Comparison of ENCODE assay signal across 1 cellular context in the genomic region with DNA sequence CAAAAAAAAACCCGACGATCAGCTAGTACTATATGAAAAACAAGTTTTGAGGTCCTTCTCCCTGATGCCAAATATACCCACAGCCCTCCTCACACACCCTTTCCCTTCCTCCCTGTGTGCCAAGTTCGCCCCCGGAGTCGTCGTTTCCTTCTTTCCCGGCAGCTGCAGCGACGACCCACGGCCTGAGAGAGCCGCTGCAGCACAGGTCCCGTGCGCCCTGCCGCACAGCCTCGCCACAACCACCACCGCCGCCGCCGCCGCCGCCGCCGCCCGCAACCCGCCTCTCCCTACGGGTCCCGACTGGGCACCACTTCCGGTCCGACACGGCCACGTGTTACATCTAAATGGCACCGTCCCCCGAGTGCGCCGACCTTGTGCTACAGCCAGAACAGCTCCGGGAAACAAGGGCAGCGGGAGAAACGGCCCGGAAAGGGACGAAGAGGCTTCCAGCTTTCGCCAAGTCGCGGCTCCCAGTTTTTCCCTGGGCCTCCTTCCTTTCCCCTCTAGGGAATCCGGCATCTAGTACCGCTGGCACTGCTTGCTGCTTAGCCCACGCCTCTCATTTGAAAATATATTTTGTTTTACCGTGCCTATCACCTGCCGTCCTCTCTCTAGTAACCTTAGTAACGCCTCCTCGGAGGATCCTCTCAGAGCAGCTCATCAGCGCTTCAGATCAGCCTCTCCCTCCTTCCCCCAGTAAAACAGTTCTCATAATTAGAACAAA.
TF ChIP-seq lines count a peak whose summit lies in the region.

A gene with protein sequence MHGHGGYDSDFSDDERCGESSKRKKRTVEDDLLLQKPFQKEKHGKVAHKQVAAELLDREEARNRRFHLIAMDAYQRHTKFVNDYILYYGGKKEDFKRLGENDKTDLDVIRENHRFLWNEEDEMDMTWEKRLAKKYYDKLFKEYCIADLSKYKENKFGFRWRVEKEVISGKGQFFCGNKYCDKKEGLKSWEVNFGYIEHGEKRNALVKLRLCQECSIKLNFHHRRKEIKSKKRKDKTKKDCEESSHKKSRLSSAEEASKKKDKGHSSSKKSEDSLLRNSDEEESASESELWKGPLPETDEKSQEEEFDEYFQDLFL (minus strand): TSS at position 315 of the 724 bp plus-strand sequence. CDS start 2,486 bp downstream, outside the sequence.

TF ChIP-seq in HepG2, 621 proteins besides CTCF, POLR2A, EP300 and RAD21 (continued from another document and continues in another):
- TF ChIP-seq, protein P1, sequence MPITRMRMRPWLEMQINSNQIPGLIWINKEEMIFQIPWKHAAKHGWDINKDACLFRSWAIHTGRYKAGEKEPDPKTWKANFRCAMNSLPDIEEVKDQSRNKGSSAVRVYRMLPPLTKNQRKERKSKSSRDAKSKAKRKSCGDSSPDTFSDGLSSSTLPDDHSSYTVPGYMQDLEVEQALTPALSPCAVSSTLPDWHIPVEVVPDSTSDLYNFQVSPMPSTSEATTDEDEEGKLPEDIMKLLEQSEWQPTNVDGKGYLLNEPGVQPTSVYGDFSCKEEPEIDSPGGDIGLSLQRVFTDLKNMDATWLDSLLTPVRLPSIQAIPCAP (CRISPR knock-in tag; IDR thresholded peaks at IDR 0.05; ENCODE audit: low read depth) = no peak
- TF ChIP-seq ZNF562 (CRISPR knock-in tag; IDR thresholded peaks at IDR 0.05; ENCODE audit: borderline replicate concordance) (no peak), PRMT3 (CRISPR knock-in tag; IDR thresholded peaks at IDR 0.05; ENCODE audit: borderline replicate concordance, low read depth) (no peak), MIER3 (CRISPR knock-in tag; IDR thresholded peaks at IDR 0.05; ENCODE audit: borderline replicate concordance) (peak; percentile 90; the same call in 1 of the 2 replicates), CBX1 (IDR thresholded peaks at IDR 0.05; ENCODE audit: low read depth) (peak; percentile 100), TAF1 (CRISPR knock-in tag; IDR thresholded peaks at IDR 0.05) (peak; percentile 83), KLF13 (CRISPR knock-in tag; IDR thresholded peaks at IDR 0.05) (no peak), ZNF253 (CRISPR knock-in tag; IDR thresholded peaks at IDR 0.05; ENCODE audit: borderline replicate concordance) (no peak), ZNF816 (CRISPR knock-in tag; IDR thresholded peaks at IDR 0.05; ENCODE audit: borderline replicate concordance) (peak; percentile 60; the same call in 1 of the 2 replicates), SRSF9 (IDR thresholded peaks at IDR 0.05; ENCODE audit: borderline replicate concordance, insufficient read depth, low read depth, low read length, poor library complexity, severe bottlenecking) (no peak), U2AF1 (optimal IDR thresholded peaks at IDR 0.05; ENCODE audit: low read depth, low read length) (peak; percentile 99), ZNF354B (CRISPR knock-in tag; IDR thresholded peaks at IDR 0.05) (no peak), REXO4 (CRISPR knock-in tag; IDR thresholded peaks at IDR 0.05; ENCODE audit: borderline replicate concordance) (no peak), ATF7 (IDR thresholded peaks at IDR 0.05) (no peak), ATF7 (CRISPR knock-in tag; IDR thresholded peaks at IDR 0.05) (0 out of 2 replicates have a peak, but pooled peaks have one; percentile 30), ZNF530 (CRISPR knock-in tag; IDR thresholded peaks at IDR 0.05; ENCODE audit: low read depth) (no peak), ZNF558 (CRISPR knock-in tag; IDR thresholded peaks at IDR 0.05; ENCODE audit: borderline replicate concordance) (0 out of 2 replicates have a peak, but pooled peaks have one; percentile 51), ATF1 (CRISPR knock-in tag; IDR thresholded peaks at IDR 0.05) (no peak)
- TF ChIP-seq, protein P2, sequence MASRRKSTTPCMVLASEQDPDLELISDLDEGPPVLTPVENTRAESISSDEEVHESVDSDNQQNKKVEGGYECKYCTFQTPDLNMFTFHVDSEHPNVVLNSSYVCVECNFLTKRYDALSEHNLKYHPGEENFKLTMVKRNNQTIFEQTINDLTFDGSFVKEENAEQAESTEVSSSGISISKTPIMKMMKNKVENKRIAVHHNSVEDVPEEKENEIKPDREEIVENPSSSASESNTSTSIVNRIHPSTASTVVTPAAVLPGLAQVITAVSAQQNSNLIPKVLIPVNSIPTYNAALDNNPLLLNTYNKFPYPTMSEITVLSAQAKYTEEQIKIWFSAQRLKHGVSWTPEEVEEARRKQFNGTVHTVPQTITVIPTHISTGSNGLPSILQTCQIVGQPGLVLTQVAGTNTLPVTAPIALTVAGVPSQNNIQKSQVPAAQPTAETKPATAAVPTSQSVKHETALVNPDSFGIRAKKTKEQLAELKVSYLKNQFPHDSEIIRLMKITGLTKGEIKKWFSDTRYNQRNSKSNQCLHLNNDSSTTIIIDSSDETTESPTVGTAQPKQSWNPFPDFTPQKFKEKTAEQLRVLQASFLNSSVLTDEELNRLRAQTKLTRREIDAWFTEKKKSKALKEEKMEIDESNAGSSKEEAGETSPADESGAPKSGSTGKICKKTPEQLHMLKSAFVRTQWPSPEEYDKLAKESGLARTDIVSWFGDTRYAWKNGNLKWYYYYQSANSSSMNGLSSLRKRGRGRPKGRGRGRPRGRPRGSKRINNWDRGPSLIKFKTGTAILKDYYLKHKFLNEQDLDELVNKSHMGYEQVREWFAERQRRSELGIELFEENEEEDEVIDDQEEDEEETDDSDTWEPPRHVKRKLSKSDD (CRISPR knock-in tag; IDR thresholded peaks at IDR 0.05; ENCODE audit: low read depth) = peak; percentile 82; the same call in 1 of the 2 replicates
- TF ChIP-seq, protein P3, sequence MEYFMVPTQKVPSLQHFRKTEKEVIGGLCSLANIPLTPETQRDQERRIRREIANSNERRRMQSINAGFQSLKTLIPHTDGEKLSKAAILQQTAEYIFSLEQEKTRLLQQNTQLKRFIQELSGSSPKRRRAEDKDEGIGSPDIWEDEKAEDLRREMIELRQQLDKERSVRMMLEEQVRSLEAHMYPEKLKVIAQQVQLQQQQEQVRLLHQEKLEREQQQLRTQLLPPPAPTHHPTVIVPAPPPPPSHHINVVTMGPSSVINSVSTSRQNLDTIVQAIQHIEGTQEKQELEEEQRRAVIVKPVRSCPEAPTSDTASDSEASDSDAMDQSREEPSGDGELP (IDR thresholded peaks at IDR 0.05; ENCODE audit: borderline replicate concordance, low read depth) = peak; percentile 44; the same call in 1 of the 2 replicates
- TF ChIP-seq, protein P4, sequence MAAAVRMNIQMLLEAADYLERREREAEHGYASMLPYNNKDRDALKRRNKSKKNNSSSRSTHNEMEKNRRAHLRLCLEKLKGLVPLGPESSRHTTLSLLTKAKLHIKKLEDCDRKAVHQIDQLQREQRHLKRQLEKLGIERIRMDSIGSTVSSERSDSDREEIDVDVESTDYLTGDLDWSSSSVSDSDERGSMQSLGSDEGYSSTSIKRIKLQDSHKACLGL (CRISPR knock-in tag; IDR thresholded peaks at IDR 0.05) = peak; percentile 50; the same call in 1 of the 2 replicates
- TF ChIP-seq, protein P5, sequence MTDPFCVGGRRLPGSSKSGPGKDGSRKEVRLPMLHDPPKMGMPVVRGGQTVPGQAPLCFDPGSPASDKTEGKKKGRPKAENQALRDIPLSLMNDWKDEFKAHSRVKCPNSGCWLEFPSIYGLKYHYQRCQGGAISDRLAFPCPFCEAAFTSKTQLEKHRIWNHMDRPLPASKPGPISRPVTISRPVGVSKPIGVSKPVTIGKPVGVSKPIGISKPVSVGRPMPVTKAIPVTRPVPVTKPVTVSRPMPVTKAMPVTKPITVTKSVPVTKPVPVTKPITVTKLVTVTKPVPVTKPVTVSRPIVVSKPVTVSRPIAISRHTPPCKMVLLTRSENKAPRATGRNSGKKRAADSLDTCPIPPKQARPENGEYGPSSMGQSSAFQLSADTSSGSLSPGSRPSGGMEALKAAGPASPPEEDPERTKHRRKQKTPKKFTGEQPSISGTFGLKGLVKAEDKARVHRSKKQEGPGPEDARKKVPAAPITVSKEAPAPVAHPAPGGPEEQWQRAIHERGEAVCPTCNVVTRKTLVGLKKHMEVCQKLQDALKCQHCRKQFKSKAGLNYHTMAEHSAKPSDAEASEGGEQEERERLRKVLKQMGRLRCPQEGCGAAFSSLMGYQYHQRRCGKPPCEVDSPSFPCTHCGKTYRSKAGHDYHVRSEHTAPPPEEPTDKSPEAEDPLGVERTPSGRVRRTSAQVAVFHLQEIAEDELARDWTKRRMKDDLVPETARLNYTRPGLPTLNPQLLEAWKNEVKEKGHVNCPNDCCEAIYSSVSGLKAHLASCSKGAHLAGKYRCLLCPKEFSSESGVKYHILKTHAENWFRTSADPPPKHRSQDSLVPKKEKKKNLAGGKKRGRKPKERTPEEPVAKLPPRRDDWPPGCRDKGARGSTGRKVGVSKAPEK (CRISPR knock-in tag; IDR thresholded peaks at IDR 0.05; ENCODE audit: borderline replicate concordance) = 0 out of 2 replicates have a peak, but pooled peaks have one; percentile 49
- TF ChIP-seq, protein P6, sequence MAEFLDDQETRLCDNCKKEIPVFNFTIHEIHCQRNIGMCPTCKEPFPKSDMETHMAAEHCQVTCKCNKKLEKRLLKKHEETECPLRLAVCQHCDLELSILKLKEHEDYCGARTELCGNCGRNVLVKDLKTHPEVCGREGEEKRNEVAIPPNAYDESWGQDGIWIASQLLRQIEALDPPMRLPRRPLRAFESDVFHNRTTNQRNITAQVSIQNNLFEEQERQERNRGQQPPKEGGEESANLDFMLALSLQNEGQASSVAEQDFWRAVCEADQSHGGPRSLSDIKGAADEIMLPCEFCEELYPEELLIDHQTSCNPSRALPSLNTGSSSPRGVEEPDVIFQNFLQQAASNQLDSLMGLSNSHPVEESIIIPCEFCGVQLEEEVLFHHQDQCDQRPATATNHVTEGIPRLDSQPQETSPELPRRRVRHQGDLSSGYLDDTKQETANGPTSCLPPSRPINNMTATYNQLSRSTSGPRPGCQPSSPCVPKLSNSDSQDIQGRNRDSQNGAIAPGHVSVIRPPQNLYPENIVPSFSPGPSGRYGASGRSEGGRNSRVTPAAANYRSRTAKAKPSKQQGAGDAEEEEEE (CRISPR knock-in tag; IDR thresholded peaks at IDR 0.05; ENCODE audit: borderline replicate concordance) = no peak
- TF ChIP-seq, protein P7, sequence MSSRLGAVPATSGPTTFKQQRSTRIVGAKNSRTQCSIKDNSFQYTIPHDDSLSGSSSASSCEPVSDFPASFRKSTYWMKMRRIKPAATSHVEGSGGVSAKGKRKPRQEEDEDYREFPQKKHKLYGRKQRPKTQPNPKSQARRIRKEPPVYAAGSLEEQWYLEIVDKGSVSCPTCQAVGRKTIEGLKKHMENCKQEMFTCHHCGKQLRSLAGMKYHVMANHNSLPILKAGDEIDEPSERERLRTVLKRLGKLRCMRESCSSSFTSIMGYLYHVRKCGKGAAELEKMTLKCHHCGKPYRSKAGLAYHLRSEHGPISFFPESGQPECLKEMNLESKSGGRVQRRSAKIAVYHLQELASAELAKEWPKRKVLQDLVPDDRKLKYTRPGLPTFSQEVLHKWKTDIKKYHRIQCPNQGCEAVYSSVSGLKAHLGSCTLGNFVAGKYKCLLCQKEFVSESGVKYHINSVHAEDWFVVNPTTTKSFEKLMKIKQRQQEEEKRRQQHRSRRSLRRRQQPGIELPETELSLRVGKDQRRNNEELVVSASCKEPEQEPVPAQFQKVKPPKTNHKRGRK (CRISPR knock-in tag; IDR thresholded peaks at IDR 0.05) = peak; percentile 69; the same call in 1 of the 2 replicates
- TF ChIP-seq, protein P8, sequence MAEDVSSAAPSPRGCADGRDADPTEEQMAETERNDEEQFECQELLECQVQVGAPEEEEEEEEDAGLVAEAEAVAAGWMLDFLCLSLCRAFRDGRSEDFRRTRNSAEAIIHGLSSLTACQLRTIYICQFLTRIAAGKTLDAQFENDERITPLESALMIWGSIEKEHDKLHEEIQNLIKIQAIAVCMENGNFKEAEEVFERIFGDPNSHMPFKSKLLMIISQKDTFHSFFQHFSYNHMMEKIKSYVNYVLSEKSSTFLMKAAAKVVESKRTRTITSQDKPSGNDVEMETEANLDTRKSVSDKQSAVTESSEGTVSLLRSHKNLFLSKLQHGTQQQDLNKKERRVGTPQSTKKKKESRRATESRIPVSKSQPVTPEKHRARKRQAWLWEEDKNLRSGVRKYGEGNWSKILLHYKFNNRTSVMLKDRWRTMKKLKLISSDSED (CRISPR knock-in tag; IDR thresholded peaks at IDR 0.05) = no peak
- TF ChIP-seq, protein P9, sequence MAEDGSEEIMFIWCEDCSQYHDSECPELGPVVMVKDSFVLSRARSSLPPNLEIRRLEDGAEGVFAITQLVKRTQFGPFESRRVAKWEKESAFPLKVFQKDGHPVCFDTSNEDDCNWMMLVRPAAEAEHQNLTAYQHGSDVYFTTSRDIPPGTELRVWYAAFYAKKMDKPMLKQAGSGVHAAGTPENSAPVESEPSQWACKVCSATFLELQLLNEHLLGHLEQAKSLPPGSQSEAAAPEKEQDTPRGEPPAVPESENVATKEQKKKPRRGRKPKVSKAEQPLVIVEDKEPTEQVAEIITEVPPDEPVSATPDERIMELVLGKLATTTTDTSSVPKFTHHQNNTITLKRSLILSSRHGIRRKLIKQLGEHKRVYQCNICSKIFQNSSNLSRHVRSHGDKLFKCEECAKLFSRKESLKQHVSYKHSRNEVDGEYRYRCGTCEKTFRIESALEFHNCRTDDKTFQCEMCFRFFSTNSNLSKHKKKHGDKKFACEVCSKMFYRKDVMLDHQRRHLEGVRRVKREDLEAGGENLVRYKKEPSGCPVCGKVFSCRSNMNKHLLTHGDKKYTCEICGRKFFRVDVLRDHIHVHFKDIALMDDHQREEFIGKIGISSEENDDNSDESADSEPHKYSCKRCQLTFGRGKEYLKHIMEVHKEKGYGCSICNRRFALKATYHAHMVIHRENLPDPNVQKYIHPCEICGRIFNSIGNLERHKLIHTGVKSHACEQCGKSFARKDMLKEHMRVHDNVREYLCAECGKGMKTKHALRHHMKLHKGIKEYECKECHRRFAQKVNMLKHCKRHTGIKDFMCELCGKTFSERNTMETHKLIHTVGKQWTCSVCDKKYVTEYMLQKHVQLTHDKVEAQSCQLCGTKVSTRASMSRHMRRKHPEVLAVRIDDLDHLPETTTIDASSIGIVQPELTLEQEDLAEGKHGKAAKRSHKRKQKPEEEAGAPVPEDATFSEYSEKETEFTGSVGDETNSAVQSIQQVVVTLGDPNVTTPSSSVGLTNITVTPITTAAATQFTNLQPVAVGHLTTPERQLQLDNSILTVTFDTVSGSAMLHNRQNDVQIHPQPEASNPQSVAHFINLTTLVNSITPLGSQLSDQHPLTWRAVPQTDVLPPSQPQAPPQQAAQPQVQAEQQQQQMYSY (CRISPR knock-in tag; IDR thresholded peaks at IDR 0.05) = no peak
